In the genomic region with DNA sequence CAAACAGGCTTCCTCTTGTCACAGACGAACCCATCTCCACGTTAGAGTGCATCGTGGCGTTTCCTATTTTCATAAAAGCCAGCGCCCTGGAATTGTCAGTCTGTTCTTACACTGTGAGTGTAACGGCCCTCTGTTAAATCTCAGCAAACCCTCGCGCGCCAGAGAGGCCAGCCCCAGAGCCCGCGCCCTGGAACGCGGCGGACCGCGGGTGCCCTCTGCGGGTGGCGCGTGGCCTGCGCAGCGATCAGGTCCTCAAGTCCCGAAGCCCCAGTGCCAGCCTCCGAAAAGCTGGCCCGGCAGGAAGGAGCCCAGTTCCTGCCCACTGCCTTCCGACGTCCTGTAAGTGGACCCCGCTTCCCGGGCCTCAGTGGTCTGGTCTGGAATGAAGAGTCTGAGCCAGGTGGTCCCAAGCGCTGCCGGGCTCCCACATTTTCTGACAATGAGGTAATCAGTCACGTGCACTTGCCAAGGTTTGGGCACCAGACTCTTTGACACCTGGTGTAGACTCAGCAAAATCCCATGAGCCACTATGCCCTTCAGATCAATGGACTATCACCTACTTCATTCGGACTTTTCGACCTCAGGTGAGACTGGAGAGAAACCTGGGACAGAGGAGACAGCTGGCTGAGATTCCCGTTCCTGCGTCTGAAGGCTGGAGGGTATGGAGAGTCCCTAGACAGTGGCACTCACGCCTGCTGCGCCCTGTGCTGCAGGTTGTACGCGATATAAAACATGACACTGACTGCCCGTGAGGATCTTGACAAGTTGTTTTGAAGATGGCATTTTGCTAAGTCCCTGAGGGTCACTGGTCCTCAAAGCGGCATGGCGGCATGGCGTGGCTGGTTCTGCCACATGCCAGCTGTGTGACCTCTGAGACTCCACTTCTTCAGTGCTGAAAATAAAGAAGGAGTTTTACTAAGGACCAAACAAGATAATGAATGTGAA, we compare ENCODE assay signal across 8 cellular contexts.
DNase-seq lines count a peak whose midpoint lies in the region; ATAC-seq, FAIRE-seq and TF ChIP-seq lines count a peak whose summit lies in the region.

No MANE protein-coding gene starts in this region.

- H3K36me3 ChIP-seq in BLaER1 treated with 17β-estradiol and CSF1 and Interleukin-3, amounts not matched to agents 10 nM and 100 nM: no peaks in the 10 kb centered on the region
- H3K36me3 ChIP-seq in endothelial cell of umbilical vein (ENCODE audit: control insufficient read depth in 2 of 2, extremely low read depth in 1 of 2, insufficient read depth in 2 of 2, low read length in 2 of 2): no peaks in the 10 kb centered on the region

- no TSS peak for BruUV-seq in endothelial cell of umbilical vein (replicated peaks; lab: Mats Ljungman, UMichigan)

- peaks cover 0 to 5% (median 0%) of the 10 kb centered on the region in 11 experiments; a peak in 2 of 22 replicates for H4K20me1 ChIP-seq in BLaER1 treated with 17β-estradiol and CSF1 and Interleukin-3, amounts not matched to agents 10 nM and 100 nM
- no peaks in the 10 kb centered on the region for H4K20me1 ChIP-seq in endothelial cell of umbilical vein (replicated peaks; ENCODE audit: control insufficient read depth, extremely low read depth, insufficient read depth, low read length)

- TF ChIP-seq POLR2A in endothelial cell of umbilical vein (IDR thresholded peaks at IDR 0.05; ENCODE audit: low read depth, low read length): no peak

- ATAC-seq in GM19043 (IDR thresholded peaks at IDR 0.05; ENCODE audit: low read depth, unreplicated experiment): peak; percentile 86
- ATAC-seq in HG03354 (IDR thresholded peaks at IDR 0.05; ENCODE audit: poor library complexity, severe bottlenecking, unreplicated experiment): peak; percentile 93

- no peaks in the 10 kb centered on the region for H3K79me2 ChIP-seq in endothelial cell of umbilical vein (ENCODE audit: control insufficient read depth, insufficient read depth, low read length)

- no peaks in the 10 kb centered on the region for H3K9me1 ChIP-seq in endothelial cell of umbilical vein (replicated peaks; ENCODE audit: control insufficient read depth, extremely low read depth, insufficient read depth, low read length)

- H3K4me3 ChIP-seq in BLaER1 treated with 17β-estradiol and CSF1 and Interleukin-3, amounts not matched to agents 10 nM and 100 nM: peak overlapping the region; percentile 57 to 75 (median 66)
- H3K4me3 ChIP-seq in endothelial cell of umbilical vein (replicated peaks in 1 of 3; ENCODE audit: insufficient read depth in 1 of 3, low read depth in 1 of 3, low read length in 3 of 3) (peak overlapping the region; percentile 23 to 75 (median 39)), mononuclear cell (ENCODE audit: low read length) (peak overlapping the region; percentile 32)

- H3K9ac ChIP-seq in BLaER1 treated with 17β-estradiol and CSF1 and Interleukin-3, amounts not matched to agents 10 nM and 100 nM: peak overlapping the region; percentile 50 to 75 (median 65); a peak in 21 of 22 replicates
- peak overlapping the region; percentile 53 for H3K9ac ChIP-seq in endothelial cell of umbilical vein (replicated peaks; ENCODE audit: extremely low read depth, insufficient read depth, low read length)

- peak; percentile 84 for FAIRE-seq in endothelial cell of umbilical vein (lab: Jason Lieb, UNC)

- CTCF ChIA-PET in endothelial cell of umbilical vein (lab: Charles Lee): interaction anchor here (0.6 to 6.0 kb wide), 106 partner anchors 10 to 495 kb away, joined by 3 to 406 read pairs (median 5); a partner anchor contains a TSS

- H3K27me3 ChIP-seq in BLaER1 treated with 17β-estradiol and CSF1 and Interleukin-3, amounts not matched to agents 10 nM and 100 nM: peaks cover 20 to 37% (median 29%) of the 10 kb centered on the region in 11 experiments
- H3K27me3 ChIP-seq in endothelial cell of umbilical vein (ENCODE audit: control insufficient read depth in 2 of 2, insufficient read depth in 2 of 2, low read length in 2 of 2) (peaks cover 44 to 53% of the 10 kb centered on the region in 2 experiments), mononuclear cell (ENCODE audit: insufficient read depth, low read length) (peaks cover 18% of the 10 kb centered on the region)

- POLR2A ChIA-PET in endothelial cell of umbilical vein (lab: Charles Lee): interaction anchor here (1.0 to 1.3 kb wide), 2 partner anchors 190 to 497 kb away, joined by 3 to 7 read pairs; a partner anchor contains a TSS

- peak overlapping the region; percentile 93 to 100 (median 97) for H3K4me2 ChIP-seq in BLaER1 treated with 17β-estradiol and CSF1 and Interleukin-3, amounts not matched to agents 10 nM and 100 nM
- peak overlapping the region; percentile 90 for H3K4me2 ChIP-seq in endothelial cell of umbilical vein (ENCODE audit: insufficient read depth, low read length)

- peak overlapping the region; percentile 99 for H2AFZ ChIP-seq in endothelial cell of umbilical vein (ENCODE audit: low read depth, low read length)

- dilution Hi-C loops in endothelial cell of umbilical vein (cut with MboI; ENCODE audit: extremely low pct_ligation_motif_present, low sequenced_read_pairs): loop anchor here (10.0 kb wide), 1 partner anchor 481 kb away; no protein-coding TSS in a partner anchor

- no peaks in the 10 kb centered on the region for H3K9me3 ChIP-seq in BLaER1 treated with 17β-estradiol and CSF1 and Interleukin-3, amounts not matched to agents 10 nM and 100 nM (replicated peaks in 1 of 11)
- H3K9me3 ChIP-seq in endothelial cell of umbilical vein (replicated peaks; ENCODE audit: control insufficient read depth, insufficient read depth, low read length) (no peaks in the 10 kb centered on the region), mononuclear cell (ENCODE audit: low read depth, low read length) (no peaks in the 10 kb centered on the region)

- intact Hi-C loops in endothelial cell of umbilical vein (cut with micrococcal nuclease): loop anchor here (1.0 to 2.0 kb wide), 11 partner anchors 63 to 481 kb away; a partner anchor contains a TSS

- H3K27ac ChIP-seq in BLaER1 treated with 17β-estradiol and CSF1 and Interleukin-3, amounts not matched to agents 10 nM and 100 nM: peak overlapping the region in 4 of 11 experiments; percentile 2 to 42 (median 18); a peak in 1 of 22 replicates
- no peak overlapping the region for H3K27ac ChIP-seq in endothelial cell of umbilical vein (ENCODE audit: insufficient read depth, low read depth, low read length)

- peak; percentile 92 to 97 for TF ChIP-seq CTCF in endothelial cell of umbilical vein (IDR thresholded peaks at IDR 0.05; ENCODE audit: extremely low read depth in 1 of 2, insufficient read depth in 1 of 2, low read depth in 1 of 2, low read length in 2 of 2)

- H3K4me1 ChIP-seq in BLaER1 treated with 17β-estradiol and CSF1 and Interleukin-3, amounts not matched to agents 10 nM and 100 nM: peaks cover 0 to 8% (median 5%) of the 10 kb centered on the region in 10 experiments; a peak in 11 of 20 replicates
- H3K4me1 ChIP-seq in endothelial cell of umbilical vein (ENCODE audit: control insufficient read depth, extremely low read depth, insufficient read depth, low read length): peaks cover 9% of the 10 kb centered on the region
- H3K4me1 ChIP-seq in mononuclear cell (ENCODE audit: insufficient read depth, low read length): peaks cover 5% of the 10 kb centered on the region

- DNase-seq in NCI-H774 (lab: John Stamatoyannopoulos, UW): peak; percentile 67
- DNase-seq in activated CD8-positive, alpha-beta memory T cell treated with anti-CD3 and anti-CD28 coated beads, Interleukin-2, amount 50 U/mL, for 1 hour (ENCODE audit: extremely low read depth): peak; percentile 8
- peak; percentile 76 for DNase-seq in endothelial cell of umbilical vein (ENCODE audit: low read depth, low spot score)
- DNase-seq in stimulated activated CD8-positive, alpha-beta memory T cell treated with anti-CD3 and anti-CD28 coated beads, Interleukin-4, amount 100 ng/mL, for 1 hour (ENCODE audit: low read depth in 2 of 2, low spot score in 1 of 2): peak; percentile 15 to 36

TF ChIP-seq in endothelial cell of umbilical vein, 7 proteins besides CTCF, POLR2A, EP300 and RAD21:
- no peak for TF ChIP-seq EZH2 (IDR thresholded peaks at IDR 0.05; ENCODE audit: borderline replicate concordance, low read depth, low read length, severe bottlenecking)
- no peak for TF ChIP-seq MYC (IDR thresholded peaks at IDR 0.05; ENCODE audit: low read depth, low read length)
- TF ChIP-seq POLR2AphosphoS5 (IDR thresholded peaks at IDR 0.05; ENCODE audit: insufficient read depth, low read depth, low read length): no peak
- TF ChIP-seq JUN (IDR thresholded peaks at IDR 0.05; ENCODE audit: borderline replicate concordance, insufficient read depth, insufficient read length, low read depth): no peak
- no peak for TF ChIP-seq GATA2 (IDR thresholded peaks at IDR 0.05; ENCODE audit: insufficient read depth, insufficient read length, low read depth, low read length)
- TF ChIP-seq, protein P1, sequence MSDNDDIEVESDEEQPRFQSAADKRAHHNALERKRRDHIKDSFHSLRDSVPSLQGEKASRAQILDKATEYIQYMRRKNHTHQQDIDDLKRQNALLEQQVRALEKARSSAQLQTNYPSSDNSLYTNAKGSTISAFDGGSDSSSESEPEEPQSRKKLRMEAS (IDR thresholded peaks at IDR 0.05; ENCODE audit: insufficient read depth, insufficient read length): no peak
- TF ChIP-seq FOS (IDR thresholded peaks at IDR 0.05; ENCODE audit: borderline replicate concordance, insufficient read depth, low read length): no peak

Comparison
In these comparisons a context has a peak if more than half of its experiments do, and no peak if none do; other contexts are left out.
1. DNase-seq: peak in every context shown above with its lines; median percentile 76 in endothelial cell of umbilical vein; 67 in NCI-H774; 26 in stimulated activated CD8-positive, alpha-beta memory T cell treated with anti-CD3 and anti-CD28 coated beads, Interleukin-4, amount 100 ng/mL, for 1 hour; 8 in activated CD8-positive, alpha-beta memory T cell treated with anti-CD3 and anti-CD28 coated beads, Interleukin-2, amount 50 U/mL, for 1 hour.